8 cellular contexts compared by ENCODE assay signal in the genomic region with DNA sequence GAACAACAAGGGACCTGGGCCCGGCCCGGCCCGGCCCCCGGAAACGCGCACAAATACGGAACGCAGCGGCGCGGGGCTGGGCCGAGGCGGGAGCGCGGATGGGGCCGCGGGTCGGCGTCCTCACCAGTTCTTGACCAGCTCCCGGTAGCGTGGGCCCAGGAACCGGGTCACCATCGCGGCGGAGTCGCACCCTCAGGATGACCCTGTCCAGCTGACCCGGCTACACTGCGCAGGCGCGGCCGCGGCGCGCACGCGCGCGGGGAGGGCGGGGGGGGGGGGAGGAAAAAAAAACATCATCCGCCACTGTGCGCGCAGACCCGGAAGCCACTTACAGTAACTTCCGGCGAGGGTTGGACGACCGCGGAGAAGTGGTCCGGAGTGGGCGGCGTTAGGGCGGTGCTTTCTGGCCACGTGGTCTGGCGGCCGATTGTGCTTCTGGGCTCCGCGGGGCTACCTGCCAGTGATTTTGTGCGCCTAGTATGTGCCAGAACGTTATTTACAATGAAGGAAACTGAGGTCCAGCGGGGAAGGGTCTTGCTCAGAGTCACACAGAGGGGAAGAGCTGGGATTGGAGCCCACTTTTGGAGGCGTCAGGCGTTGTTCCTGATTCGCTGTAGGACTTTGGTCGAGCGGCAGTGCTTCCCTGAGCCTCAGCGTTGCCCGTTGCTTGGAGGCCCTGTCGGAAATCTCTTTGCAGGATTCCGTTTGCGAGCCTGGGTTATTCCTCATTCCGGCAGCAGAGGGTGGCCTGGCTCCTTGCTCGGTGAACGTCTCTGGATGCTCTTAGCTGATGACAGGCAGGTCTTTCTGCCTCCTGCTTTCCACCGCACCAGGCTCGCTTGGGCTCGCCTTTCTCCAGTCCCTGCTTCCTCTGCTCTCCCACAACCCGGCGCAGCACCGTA. TPM values are rescaled to one million over a fixed set of nuclear protein-coding genes. Genes with fewer than 3 reads are reported as not detected.
DNase-seq lines count a peak whose midpoint lies in the region; TF ChIP-seq lines count a peak whose summit lies in the region.

A gene (minus strand): TSS at position 227 of the 902 bp plus-strand sequence. CDS start 53 bp downstream, at position 174.

- H3K27ac Mint-ChIP-seq in nephron: peak within 1 kb of the TSS; percentile 93 to 99 (median 98)
- H3K27ac Mint-ChIP-seq in stimulated activated naive CD8-positive, alpha-beta T cell treated with anti-CD3 and anti-CD28 coated beads, Interleukin-15, Interleukin-2, amounts not matched to agents 100 ng/mL and 50 ng/mL, for 24 hours: peak within 1 kb of the TSS; percentile 99

- no peaks in the 10 kb centered on the region for H3K27me3 ChIP-seq in H7 (ENCODE audit: control insufficient read depth, insufficient read depth, low read length)

- H3K36me3 Mint-ChIP-seq in nephron (ENCODE audit: low read depth): peaks cover 10% of the 10 kb centered on the region
- peaks cover 15% of the 10 kb centered on the region for H3K36me3 Mint-ChIP-seq in stimulated activated naive CD8-positive, alpha-beta T cell treated with anti-CD3 and anti-CD28 coated beads, Interleukin-15, Interleukin-2, amounts not matched to agents 100 ng/mL and 50 ng/mL, for 24 hours (ENCODE audit: low read depth)

- H3K9ac ChIP-seq in ES-I3 (ENCODE audit: low read depth, low read length): peak within 1 kb of the TSS; percentile 99

- no peaks in the 10 kb centered on the region; the same call in 1 of the 2 replicates for H3K4me1 ChIP-seq in ES-I3 (ENCODE audit: insufficient read depth, low read length)

- H3K4me3 ChIP-seq in H7 (ENCODE audit: insufficient read depth, low read depth, low read length) (peak within 1 kb of the TSS; percentile 97), fibroblast of pulmonary artery (replicated peaks; ENCODE audit: low read depth, low read length) (peak within 1 kb of the TSS; percentile 95)

- peak within 1 kb of the TSS; percentile 90 to 93 (median 91) for H3K4me3 Mint-ChIP-seq in nephron
- peak within 1 kb of the TSS; percentile 89 for H3K4me3 Mint-ChIP-seq in stimulated activated naive CD8-positive, alpha-beta T cell treated with anti-CD3 and anti-CD28 coated beads, Interleukin-15, Interleukin-2, amounts not matched to agents 100 ng/mL and 50 ng/mL, for 24 hours

- H3K4me1 Mint-ChIP-seq in nephron: no peaks in the 10 kb centered on the region
- peaks cover 63% of the 10 kb centered on the region for H3K4me1 Mint-ChIP-seq in stimulated activated naive CD8-positive, alpha-beta T cell treated with anti-CD3 and anti-CD28 coated beads, Interleukin-15, Interleukin-2, amounts not matched to agents 100 ng/mL and 50 ng/mL, for 24 hours (ENCODE audit: low read depth)

- H3K36me3 ChIP-seq in ES-I3 (ENCODE audit: insufficient read depth, low read length) (no peaks in the 10 kb centered on the region; the same call in 1 of the 2 replicates), H7 (replicated peaks; ENCODE audit: control insufficient read depth, insufficient read depth, low read length) (peaks cover 2% of the 10 kb centered on the region; the same call in 1 of the 2 replicates)

- no peaks in the 10 kb centered on the region for H3K9me3 Mint-ChIP-seq in nephron
- no peaks in the 10 kb centered on the region for H3K9me3 Mint-ChIP-seq in stimulated activated naive CD8-positive, alpha-beta T cell treated with anti-CD3 and anti-CD28 coated beads, Interleukin-15, Interleukin-2, amounts not matched to agents 100 ng/mL and 50 ng/mL, for 24 hours

- DNase-seq in H7 (peak; percentile 100), M059J (ENCODE audit: low read depth) (peak; percentile 97), SHP77 (lab: John Stamatoyannopoulos, UW) (peak; percentile 90 to 92), fibroblast of pulmonary artery (ENCODE audit: low read depth) (peak; percentile 96)
- DNase-seq in activated effector memory CD4-positive, alpha-beta T cell treated with Interleukin-2 at 50 U/mL for 16 hours: peak; percentile 85

- H3K9me3 ChIP-seq in ES-I3 (ENCODE audit: control insufficient read depth, insufficient read depth, low read length): no peaks in the 10 kb centered on the region

- peak; percentile 61 for TF ChIP-seq CTCF in fibroblast of pulmonary artery (IDR thresholded peaks at IDR 0.05; ENCODE audit: low read length, missing control alignments)
- TF ChIP-seq CTCF in nephron (IDR thresholded peaks at IDR 0.05; ENCODE audit: unreplicated experiment in 3 of 3): peak; percentile 67 to 73 (median 68)

- no peaks in the 10 kb centered on the region for H3K27me3 Mint-ChIP-seq in nephron (ENCODE audit: low read depth)
- H3K27me3 Mint-ChIP-seq in stimulated activated naive CD8-positive, alpha-beta T cell treated with anti-CD3 and anti-CD28 coated beads, Interleukin-15, Interleukin-2, amounts not matched to agents 100 ng/mL and 50 ng/mL, for 24 hours: no peaks in the 10 kb centered on the region

RNA-seq across cellular contexts. Expression of the gene that starts here (rescaled TPM):
- 103 and 111 TPM in 2 replicates for total RNA-seq in H7 (2014; rRNA removed; shearing (Covaris generic))
- total RNA-seq in M059J (2014; rRNA removed; shearing (Covaris generic)): 87.1 and 105 TPM in 2 replicates

Comparison
In these comparisons a context has a peak if more than half of its experiments do, and no peak if none do; other contexts are left out.
1. Peak in every context shown above with its lines: DNase-seq and H3K4me3 ChIP-seq.